In genomic region chr17:36813357-36813756, GRCh38 we compare ENCODE assay signal across 16 cellular contexts.
DNase-seq lines count a peak whose midpoint lies in the region; ATAC-seq and TF ChIP-seq lines count a peak whose summit lies in the region.
"Had no signal": no experiment of that assay in that cellular context is flagged by ENCODE, and none has a peak within 500 bp of the region (broad histone marks: within the 10 kb centered on the region; RNA-seq: fewer than 3 reads in every experiment).

No MANE protein-coding gene starts in this region.

- H3K79me1 ChIP-seq in H9 (ENCODE audit: insufficient read depth, low read depth, low read length, poor library complexity, severe bottlenecking): no peaks in the 10 kb centered on the region

- peak overlapping the region; percentile 4 for H3K4me3 ChIP-seq in iPS-15b (ENCODE audit: low read depth, low read length)

- no peaks in the 10 kb centered on the region for H3K79me2 ChIP-seq in H9 (ENCODE audit: insufficient read depth, low read length)

- DNase-seq in cardiac septum (ENCODE audit: low spot score) (peak; percentile 41), left cardiac atrium (no peak), H9 (peak; percentile 72), NCI-H2171 (lab: John Stamatoyannopoulos, UW) (no peak), NCI-H2196 (lab: John Stamatoyannopoulos, UW; ENCODE audit: unreplicated experiment) (no peak)
- DNase-seq in activated naive CD4-positive, alpha-beta T cell treated with anti-CD3 and anti-CD28 coated beads, Interleukin-2, amount 10 ng/mL, durations not matched to agents 7 days and 5 days: no peak
- DNase-seq in activated CD4-positive, alpha-beta T cell treated with anti-CD3 and anti-CD28 coated beads for 4 hours: no peak
- DNase-seq: ACHN; CD4-positive, alpha-beta memory T cell; COR-L47; DND-41; GF-D8; IMR-90 had no signal

- H2BK12ac ChIP-seq in H9 (ENCODE audit: insufficient read length, low read depth, low read length): no peak overlapping the region

- H3T11ph ChIP-seq in H9 (ENCODE audit: low read length): no peak overlapping the region

- H3K36me3 Mint-ChIP-seq in H9 (ENCODE audit: insufficient read depth in 1 of 3, low read depth in 3 of 3): no peaks in the 10 kb centered on the region
- no peaks in the 10 kb centered on the region for H3K36me3 Mint-ChIP-seq in activated naive CD4-positive, alpha-beta T cell treated with anti-CD3 and anti-CD28 coated beads, Interleukin-2, amount 10 ng/mL, durations not matched to agents 7 days and 5 days
- H3K36me3 Mint-ChIP-seq: CD4-positive, alpha-beta memory T cell had no signal

- H3K4me1 ChIP-seq in H9 (ENCODE audit: insufficient read depth, low read length) (no peaks in the 10 kb centered on the region; the same call in 1 of the 2 replicates), iPS-15b (ENCODE audit: control insufficient read depth, insufficient read depth, low read length) (peaks cover 11% of the 10 kb centered on the region)

- no peak overlapping the region for H2BK5ac ChIP-seq in H9 (ENCODE audit: insufficient read length, low read length)

- H3K27me3 ChIP-seq in H9 (ENCODE audit: insufficient read depth, low read length): peaks cover 7% of the 10 kb centered on the region; the same call in 1 of the 2 replicates
- H3K27me3 ChIP-seq in iPS-15b (ENCODE audit: control insufficient read depth, insufficient read depth, low read length): peaks cover 43% of the 10 kb centered on the region

- no peak overlapping the region for H2BK20ac ChIP-seq in H9 (ENCODE audit: low read depth, low read length, poor library complexity, severe bottlenecking)

- H2BK120ac ChIP-seq in H9 (ENCODE audit: low read depth, low read length, poor library complexity, severe bottlenecking): no peak overlapping the region

- H3K14ac ChIP-seq in H9 (ENCODE audit: insufficient read depth, low read length): no peak overlapping the region

- TF ChIP-seq CTCF in H9 (conservative IDR thresholded peaks at IDR 0.05): peak; percentile 33; the same call in 2 of the 3 replicates

- intact Hi-C loops in cardiac septum (cut with DNase I) (no loop called here), left cardiac atrium (cut with DNase I) (no loop called here)

- no peak overlapping the region for H3K27ac ChIP-seq in H9 (ENCODE audit: insufficient read length, low read depth, low read length)
- H3K27ac ChIP-seq: C4-2B had no signal

- no peak overlapping the region for H3K27ac Mint-ChIP-seq in H9
- H3K27ac Mint-ChIP-seq in activated naive CD4-positive, alpha-beta T cell treated with anti-CD3 and anti-CD28 coated beads, Interleukin-2, amount 10 ng/mL, durations not matched to agents 7 days and 5 days: no peak overlapping the region
- H3K27ac Mint-ChIP-seq: B cell; CD4-positive, alpha-beta memory T cell had no signal

- no peaks in the 10 kb centered on the region; a peak in 1 of 5 replicates for H3K9me3 Mint-ChIP-seq in H9
- no peaks in the 10 kb centered on the region for H3K9me3 Mint-ChIP-seq in activated naive CD4-positive, alpha-beta T cell treated with anti-CD3 and anti-CD28 coated beads, Interleukin-2, amount 10 ng/mL, durations not matched to agents 7 days and 5 days
- H3K9me3 Mint-ChIP-seq: CD4-positive, alpha-beta memory T cell had no signal

- H3K36me3 ChIP-seq in iPS-15b (ENCODE audit: control insufficient read depth, insufficient read depth, low read length): no peaks in the 10 kb centered on the region

- H3K4ac ChIP-seq in H9 (ENCODE audit: low read depth, low read length): no peak overlapping the region

- H3K4me2 ChIP-seq in H9 (ENCODE audit: insufficient read depth, insufficient read length, low read length): no peak overlapping the region

- H3K9me3 ChIP-seq in H9 (ENCODE audit: control insufficient read depth, low read depth, low read length): no peaks in the 10 kb centered on the region
- no peaks in the 10 kb centered on the region for H3K9me3 ChIP-seq in iPS-15b (ENCODE audit: control insufficient read depth, insufficient read depth, low read length)

- H3K23ac ChIP-seq in H9 (ENCODE audit: insufficient read length, low read depth, low read length): no peak overlapping the region

- H4K8ac ChIP-seq in H9 (replicated peaks; ENCODE audit: insufficient read length, low read depth, low read length): no peak overlapping the region

- no CpG with 5 or more reads among the region's 5 CpGs for WGBS in H9 (ENCODE audit: extremely low coverage, insufficient read length, low lambda C conversion rate)

- no peaks in the 10 kb centered on the region for H4K20me1 ChIP-seq in H9 (ENCODE audit: control insufficient read depth, insufficient read depth, insufficient read length)

- peak overlapping the region in 1 of 2 experiments; percentile 24; a peak in 2 of 5 replicates for H3K4me3 Mint-ChIP-seq in H9
- no peak overlapping the region for H3K4me3 Mint-ChIP-seq in activated naive CD4-positive, alpha-beta T cell treated with anti-CD3 and anti-CD28 coated beads, Interleukin-2, amount 10 ng/mL, durations not matched to agents 7 days and 5 days
- H3K4me3 Mint-ChIP-seq: B cell; CD4-positive, alpha-beta memory T cell had no signal

- no peak overlapping the region for H4K5ac ChIP-seq in H9 (ENCODE audit: insufficient read length, low read depth, low read length)

- H3K23me2 ChIP-seq in H9 (ENCODE audit: insufficient read length, low read depth, low read length, poor library complexity, severe bottlenecking): peaks cover 3% of the 10 kb centered on the region

- no peak overlapping the region for H2AFZ ChIP-seq in H9 (ENCODE audit: low read length)

- H2AK5ac ChIP-seq in H9 (ENCODE audit: insufficient read length, low read length): no peak overlapping the region

- no peak overlapping the region for H2BK15ac ChIP-seq in H9 (ENCODE audit: low read depth, low read length)

- CTCF ChIA-PET in activated naive CD4-positive, alpha-beta T cell treated with anti-CD3 and anti-CD28 coated beads, Interleukin-2, amount 10 ng/mL, durations not matched to agents 7 days and 5 days (lab: Charles Lee): no interaction called here

- ATAC-seq in left cardiac atrium: no peak

- no peak overlapping the region for H4K91ac ChIP-seq in H9 (ENCODE audit: insufficient read length, low read depth, low read length)

- H3K9ac ChIP-seq in H9 (ENCODE audit: extremely low read depth, insufficient read length, low read length) (no peak overlapping the region), iPS-15b (ENCODE audit: low read depth, low read length) (no peak overlapping the region)

- no peak overlapping the region for H3K18ac ChIP-seq in H9 (ENCODE audit: insufficient read length, low read depth, low read length)

- peaks cover 37 to 65% of the 10 kb centered on the region in 2 experiments for H3K4me1 Mint-ChIP-seq in H9
- no peaks in the 10 kb centered on the region for H3K4me1 Mint-ChIP-seq in activated naive CD4-positive, alpha-beta T cell treated with anti-CD3 and anti-CD28 coated beads, Interleukin-2, amount 10 ng/mL, durations not matched to agents 7 days and 5 days
- H3K4me1 Mint-ChIP-seq: CD4-positive, alpha-beta memory T cell had no signal

- no peak overlapping the region for H3K56ac ChIP-seq in H9 (ENCODE audit: insufficient read length, low read depth, low read length)

- H3K27me3 Mint-ChIP-seq in H9 (ENCODE audit: low read depth): peaks cover 63% of the 10 kb centered on the region
- H3K27me3 Mint-ChIP-seq in activated naive CD4-positive, alpha-beta T cell treated with anti-CD3 and anti-CD28 coated beads, Interleukin-2, amount 10 ng/mL, durations not matched to agents 7 days and 5 days: peaks cover 78% of the 10 kb centered on the region

Comparison
In these comparisons a context has a peak if more than half of its experiments do, and no peak if none do; other contexts are left out.
1. DNase-seq: peak in cardiac septum (single experiment) and H9 (single experiment); none in left cardiac atrium (single experiment), NCI-H2171 (single experiment), NCI-H2196 (single experiment), activated naive CD4-positive, alpha-beta T cell treated with anti-CD3 and anti-CD28 coated beads, Interleukin-2, amount 10 ng/mL, durations not matched to agents 7 days and 5 days (single experiment) and activated CD4-positive, alpha-beta T cell treated with anti-CD3 and anti-CD28 coated beads for 4 hours (0 of 2).